In genomic region chr12:56040151-56040550, GRCh38 we compare ENCODE assay signal across 19 cellular contexts. TPM values are rescaled to one million over a fixed set of nuclear protein-coding genes. Genes with fewer than 3 reads are reported as not detected.
DNase-seq lines count a peak whose midpoint lies in the region; ATAC-seq and TF ChIP-seq lines count a peak whose summit lies in the region.
"Had no signal": no experiment of that assay in that cellular context is flagged by ENCODE, and none has a peak within 500 bp of the region (broad histone marks: within the 10 kb centered on the region; RNA-seq: fewer than 3 reads in every experiment).

No MANE protein-coding gene starts in this region.

- peaks cover 48% of the 10 kb centered on the region for H3K4me1 Mint-ChIP-seq in activated CD4-positive, alpha-beta T cell treated with anti-CD3 and anti-CD28 coated beads for 36 hours
- H3K4me1 Mint-ChIP-seq in CD4-positive, alpha-beta T cell (ENCODE audit: low read depth), result peaks cover 43% of the 10 kb centered on the region
- peaks cover 21% of the 10 kb centered on the region for H3K4me1 Mint-ChIP-seq in T-helper 17 cell
- peaks cover 36% of the 10 kb centered on the region for H3K4me1 Mint-ChIP-seq in activated naive CD8-positive, alpha-beta T cell treated with anti-CD3 and anti-CD28 coated beads, Interleukin-2, amount 10 ng/mL, durations not matched to agents 7 days and 5 days

- peak; percentile 57 for DNase-seq in activated CD4-positive, alpha-beta T cell treated with anti-CD3 and anti-CD28 coated beads for 36 hours
- DNase-seq in activated CD4-positive, alpha-beta T cell treated with anti-CD3 and anti-CD28 coated beads, Interleukin-2, amount 50 U/mL, for 4 hours, result no peak
- DNase-seq in CD4-positive, alpha-beta T cell, result no peak
- DNase-seq in T-helper 17 cell (no peak), NCI-H1092 (lab: John Stamatoyannopoulos, UW) (no peak)
- DNase-seq in activated naive CD8-positive, alpha-beta T cell treated with anti-CD3 and anti-CD28 coated beads, Interleukin-2, amount 10 ng/mL, durations not matched to agents 7 days and 5 days, result no peak
- DNase-seq: DMS53; H7; naive thymus-derived CD8-positive, alpha-beta T cell; NCI-H1694 treated with DMSO at 0.1 percent for 48 hours; NCI-H345; NK-92 treated with Interleukin-12 subunit alpha and Interleukin-12 subunit beta, amount 100 ng/mL, for 24 hours; stimulated activated naive CD4-positive, alpha-beta T cell treated with Interleukin-2 at 50 U/mL for 16 hours; SW 1271 had no signal

- H3K27ac ChIP-seq in CD4-positive, alpha-beta T cell (ENCODE audit: low read depth, low read length), result no peak overlapping the region
- H3K27ac ChIP-seq: BLaER1 had no signal

- H3K27ac Mint-ChIP-seq in activated CD4-positive, alpha-beta T cell treated with anti-CD3 and anti-CD28 coated beads for 36 hours, result peak overlapping the region; percentile 93
- peak overlapping the region; percentile 86 for H3K27ac Mint-ChIP-seq in CD4-positive, alpha-beta T cell
- peak overlapping the region; percentile 98 for H3K27ac Mint-ChIP-seq in T-helper 17 cell
- H3K27ac Mint-ChIP-seq in activated naive CD8-positive, alpha-beta T cell treated with anti-CD3 and anti-CD28 coated beads, Interleukin-2, amount 10 ng/mL, durations not matched to agents 7 days and 5 days, result peak overlapping the region; percentile 94

- peaks cover 41% of the 10 kb centered on the region for H3K36me3 Mint-ChIP-seq in activated CD4-positive, alpha-beta T cell treated with anti-CD3 and anti-CD28 coated beads for 36 hours (ENCODE audit: low read depth)
- H3K36me3 Mint-ChIP-seq in CD4-positive, alpha-beta T cell (ENCODE audit: low read depth), result peaks cover 52% of the 10 kb centered on the region
- H3K36me3 Mint-ChIP-seq in T-helper 17 cell (ENCODE audit: low read depth), result peaks cover 13% of the 10 kb centered on the region
- peaks cover 33% of the 10 kb centered on the region for H3K36me3 Mint-ChIP-seq in activated naive CD8-positive, alpha-beta T cell treated with anti-CD3 and anti-CD28 coated beads, Interleukin-2, amount 10 ng/mL, durations not matched to agents 7 days and 5 days

- H3K9me3 ChIP-seq in CD4-positive, alpha-beta T cell (ENCODE audit: control insufficient read depth, low read length), result no peaks in the 10 kb centered on the region
- H3K9me3 ChIP-seq in T-helper 17 cell (ENCODE audit: control insufficient read depth, low read length, poor library complexity, severe bottlenecking), result no peaks in the 10 kb centered on the region
- H3K9me3 ChIP-seq: BLaER1, prostate gland had no signal

- intact Hi-C loops in activated CD4-positive, alpha-beta T cell treated with anti-CD3 and anti-CD28 coated beads for 36 hours (cut with DNase I, micrococcal nuclease), result loop anchor here (1.0 to 10.0 kb wide), 8 partner anchors 19 to 311 kb away; partner anchors contain the start of genes CD63 (in 1 of the 2), DGKA (in 1 of the 2), GDF11 (in 1 of the 2) and IKZF4 (in 1 of the 2)
- intact Hi-C loops in CD4-positive, alpha-beta T cell (cut with DNase I, micrococcal nuclease), result loop anchor here (2.0 to 10.0 kb wide), 9 partner anchors 43 to 301 kb away; partner anchors contain the start of genes ANKRD52 (in 1 of the 2), DGKA (in 1 of the 2), DNAJC14 (in 1 of the 2) and GDF11 (in 1 of the 2)

- POLR2A ChIA-PET in activated CD4-positive, alpha-beta T cell treated with anti-CD3 and anti-CD28 coated beads for 36 hours (lab: Charles Lee), result interaction anchor here (0.7 to 1.4 kb wide), 3 partner anchors 63 to 72 kb away, joined by 4 read pairs; partner anchors contain the start of gene PA2G4
- POLR2A ChIA-PET in CD4-positive, alpha-beta T cell (lab: Charles Lee), result interaction anchor here (0.6 to 1.5 kb wide), 10 partner anchors 18 to 301 kb away, joined by 3 to 12 read pairs (median 4); partner anchors contain the start of genes IKZF4, PA2G4, RAB5B and RNF41
- POLR2A ChIA-PET in activated naive CD8-positive, alpha-beta T cell treated with anti-CD3 and anti-CD28 coated beads, Interleukin-2, amount 10 ng/mL, durations not matched to agents 7 days and 5 days (lab: Charles Lee), result interaction anchor here (0.5 to 2.4 kb wide), 9 partner anchors 19 to 222 kb away, joined by 3 to 18 read pairs (median 6); partner anchors contain the start of genes DNAJC14, IKZF4, ORMDL2 and PA2G4

- H3K9me3 Mint-ChIP-seq in activated CD4-positive, alpha-beta T cell treated with anti-CD3 and anti-CD28 coated beads for 36 hours (ENCODE audit: low read depth), result no peaks in the 10 kb centered on the region
- H3K9me3 Mint-ChIP-seq in CD4-positive, alpha-beta T cell, result no peaks in the 10 kb centered on the region
- H3K9me3 Mint-ChIP-seq in activated naive CD8-positive, alpha-beta T cell treated with anti-CD3 and anti-CD28 coated beads, Interleukin-2, amount 10 ng/mL, durations not matched to agents 7 days and 5 days, result no peaks in the 10 kb centered on the region
- H3K9me3 Mint-ChIP-seq: naive thymus-derived CD8-positive, alpha-beta T cell; type B pancreatic cell had no signal

- no peaks in the 10 kb centered on the region for H3K27me3 Mint-ChIP-seq in activated CD4-positive, alpha-beta T cell treated with anti-CD3 and anti-CD28 coated beads for 36 hours
- H3K27me3 Mint-ChIP-seq in CD4-positive, alpha-beta T cell, result no peaks in the 10 kb centered on the region
- no peaks in the 10 kb centered on the region for H3K27me3 Mint-ChIP-seq in T-helper 17 cell
- no peaks in the 10 kb centered on the region for H3K27me3 Mint-ChIP-seq in activated naive CD8-positive, alpha-beta T cell treated with anti-CD3 and anti-CD28 coated beads, Interleukin-2, amount 10 ng/mL, durations not matched to agents 7 days and 5 days
- H3K27me3 Mint-ChIP-seq: naive thymus-derived CD8-positive, alpha-beta T cell; type B pancreatic cell had no signal

- no peaks in the 10 kb centered on the region for H3K27me3 ChIP-seq in CD4-positive, alpha-beta T cell (ENCODE audit: control insufficient read depth, insufficient read depth, low read length)
- H3K27me3 ChIP-seq: BLaER1 had no signal

- peak overlapping the region; percentile 91 for H3K4me3 Mint-ChIP-seq in activated CD4-positive, alpha-beta T cell treated with anti-CD3 and anti-CD28 coated beads for 36 hours
- no peak overlapping the region for H3K4me3 Mint-ChIP-seq in CD4-positive, alpha-beta T cell
- H3K4me3 Mint-ChIP-seq in T-helper 17 cell, result no peak overlapping the region
- no peak overlapping the region for H3K4me3 Mint-ChIP-seq in activated naive CD8-positive, alpha-beta T cell treated with anti-CD3 and anti-CD28 coated beads, Interleukin-2, amount 10 ng/mL, durations not matched to agents 7 days and 5 days

- no peak for TF ChIP-seq CTCF in CD4-positive, alpha-beta T cell (IDR thresholded peaks at IDR 0.05)

- ATAC-seq in activated CD4-positive, alpha-beta T cell treated with anti-CD3 and anti-CD28 coated beads for 36 hours, result peak; percentile 45
- ATAC-seq in CD4-positive, alpha-beta T cell (ENCODE audit: poor library complexity), result no peak
- no peak for ATAC-seq in T-helper 17 cell
- ATAC-seq in activated naive CD8-positive, alpha-beta T cell treated with anti-CD3 and anti-CD28 coated beads, Interleukin-2, amount 10 ng/mL, durations not matched to agents 7 days and 5 days (ENCODE audit: low read depth), result no peak
- no peak for ATAC-seq in HG03469 (IDR thresholded peaks at IDR 0.05; ENCODE audit: unreplicated experiment)
- ATAC-seq in HG02610 (IDR thresholded peaks at IDR 0.05; ENCODE audit: unreplicated experiment), result no peak
- ATAC-seq: naive thymus-derived CD8-positive, alpha-beta T cell had no signal

- CTCF ChIA-PET in activated CD4-positive, alpha-beta T cell treated with anti-CD3 and anti-CD28 coated beads for 36 hours (lab: Charles Lee), result interaction anchor here (0.5 to 2.6 kb wide), 13 partner anchors 10 to 300 kb away, joined by 3 to 19 read pairs (median 4); partner anchors contain the start of gene PA2G4
- CTCF ChIA-PET in CD4-positive, alpha-beta T cell (lab: Charles Lee), result interaction anchor here (0.7 to 2.5 kb wide), 7 partner anchors 44 to 301 kb away, joined by 3 to 18 read pairs (median 3); partner anchors contain the start of gene RAB5B

RNA-seq across cellular contexts. Expression of gene RPS26, which starts 1.6 kb away (rescaled TPM):
- 10 to 100 TPM; 33.9 to 64.0 TPM for total RNA-seq in activated CD4-positive, alpha-beta T cell treated with anti-CD3 and anti-CD28 coated beads for 36 hours
- total RNA-seq in CD4-positive, alpha-beta T cell, result 100 to 1,000 TPM; 118 to 126 TPM
- 10 to 100 TPM; 46.9 to 72.3 TPM for total RNA-seq in T-helper 17 cell
- total RNA-seq in activated naive CD8-positive, alpha-beta T cell treated with anti-CD3 and anti-CD28 coated beads, Interleukin-2, amount 10 ng/mL, durations not matched to agents 7 days and 5 days, result 10 to 100 TPM; 39.1 to 42.6 TPM

RNA-seq across cellular contexts. Expression of gene IKZF4, which starts 19.3 kb away (rescaled TPM):
- 10 to 100 TPM; 14.9 to 16.3 TPM for total RNA-seq in activated CD4-positive, alpha-beta T cell treated with anti-CD3 and anti-CD28 coated beads for 36 hours
- total RNA-seq in CD4-positive, alpha-beta T cell, result 1 to 10 TPM; 2.5 to 5.0 TPM
- total RNA-seq in T-helper 17 cell, result 1 to 10 TPM; 3.9 to 9.4 TPM
- 10 to 100 TPM; 14.9 to 18.2 TPM for total RNA-seq in activated naive CD8-positive, alpha-beta T cell treated with anti-CD3 and anti-CD28 coated beads, Interleukin-2, amount 10 ng/mL, durations not matched to agents 7 days and 5 days

RNA-seq across cellular contexts. Expression of gene ERBB3, which starts 39.8 kb away (rescaled TPM):
- total RNA-seq in activated CD4-positive, alpha-beta T cell treated with anti-CD3 and anti-CD28 coated beads for 36 hours, result under 1 TPM; 0.32 to 0.57 TPM
- under 1 TPM; 0.22 to 0.47 TPM for total RNA-seq in CD4-positive, alpha-beta T cell
- total RNA-seq in T-helper 17 cell, result under 1 TPM; 0.60 to 0.80 TPM
- total RNA-seq in activated naive CD8-positive, alpha-beta T cell treated with anti-CD3 and anti-CD28 coated beads, Interleukin-2, amount 10 ng/mL, durations not matched to agents 7 days and 5 days, result 1 to 10 TPM; 7.1 to 8.1 TPM

RNA-seq across cellular contexts. Expression of gene SUOX, which starts 43.1 kb away (rescaled TPM):
- 1 to 10 TPM; 2.9 to 3.4 TPM for total RNA-seq in activated CD4-positive, alpha-beta T cell treated with anti-CD3 and anti-CD28 coated beads for 36 hours
- total RNA-seq in CD4-positive, alpha-beta T cell, result 1 to 10 TPM in 1 of 2 experiments, under 1 TPM in 1; 0.82 to 1.2 TPM
- total RNA-seq in T-helper 17 cell, result 1 to 10 TPM; 1.5 to 2.2 TPM
- total RNA-seq in activated naive CD8-positive, alpha-beta T cell treated with anti-CD3 and anti-CD28 coated beads, Interleukin-2, amount 10 ng/mL, durations not matched to agents 7 days and 5 days, result 10 to 100 TPM in 1 of 2 experiments, 1 to 10 TPM in 1; 8.1 to 11.4 TPM

Comparison
In these comparisons a context has a peak if more than half of its experiments do, and no peak if none do; other contexts are left out.
1. RNA of gene ERBB3, which starts 39.8 kb away (total RNA-seq): 7.1 to 8.1 TPM in activated naive CD8-positive, alpha-beta T cell treated with anti-CD3 and anti-CD28 coated beads, Interleukin-2, amount 10 ng/mL, durations not matched to agents 7 days and 5 days; 0.60 to 0.80 TPM in T-helper 17 cell, 0.32 to 0.57 TPM in activated CD4-positive, alpha-beta T cell treated with anti-CD3 and anti-CD28 coated beads for 36 hours and 0.22 to 0.47 TPM in CD4-positive, alpha-beta T cell; every median in the first group is over 4 times any median in the second.
2. Peak in every context shown above with its lines, with median percentiles within 50 percentile points of each other: H3K27ac Mint-ChIP-seq.